ENCODE assay signal across 20 cellular contexts in genomic region chr7:87702326-87702725, GRCh38.
DNase-seq lines count a peak whose midpoint lies in the region; ATAC-seq, FAIRE-seq and TF ChIP-seq lines count a peak whose summit lies in the region.
"Had no signal": no experiment of that assay in that cellular context is flagged by ENCODE, and none has a peak within 500 bp of the region (broad histone marks: within the 10 kb centered on the region; RNA-seq: fewer than 3 reads in every experiment).

No MANE protein-coding gene starts in this region.

- TF ChIP-seq CTCF in brain microvascular endothelial cell (IDR thresholded peaks at IDR 0.05; ENCODE audit: low read depth, low read length, missing control alignments): no peak
- TF ChIP-seq CTCF in kidney (IDR thresholded peaks at IDR 0.05; ENCODE audit: borderline replicate concordance, extremely low read depth, insufficient read depth): no peak

- DNase-seq in ELR (ENCODE audit: low read depth): peak; percentile 41
- peak; percentile 79 for DNase-seq in NCI-H226
- peak; percentile 27 for DNase-seq in brain microvascular endothelial cell
- DNase-seq in kidney tubule cell (ENCODE audit: low spot score): peak; percentile 4
- no peak for DNase-seq in kidney
- no peak for DNase-seq in NCI-H146 treated with DMSO at 0.1 percent for 48 hours (lab: John Stamatoyannopoulos, UW; ENCODE audit: unreplicated experiment)
- DNase-seq: activated CD4-positive, alpha-beta T cell treated with anti-CD3 and anti-CD28 coated beads, Interleukin-2, amount 50 U/mL, for 1 hour; activated naive CD4-positive, alpha-beta T cell treated with anti-CD3 and anti-CD28 coated beads, Interleukin-2, amount 10 ng/mL, durations not matched to agents 7 days and 5 days; effector CD4-positive, alpha-beta T cell; hippocampal formation; mesendoderm; natural killer cell; NCI-H1694; stimulated activated CD4-positive, alpha-beta T cell treated with anti-CD3 and anti-CD28 coated beads, Interleukin-2, amount 100 ng/mL, for 24 hours; T-cell; upper lobe of left lung had no signal

- no peak overlapping the region for H3K9ac ChIP-seq in kidney (ENCODE audit: low read length in 2 of 2)
- H3K9ac ChIP-seq: parathyroid adenoma had no signal

- ATAC-seq in HG02885 (IDR thresholded peaks at IDR 0.05; ENCODE audit: poor library complexity, unreplicated experiment) (no peak), GM21786 (IDR thresholded peaks at IDR 0.05; ENCODE audit: unreplicated experiment) (no peak)
- ATAC-seq: natural killer cell, T-cell had no signal

- H3K4me1 ChIP-seq in kidney (ENCODE audit: control insufficient read depth in 1 of 2, insufficient read depth in 1 of 2, low read depth in 1 of 2, low read length in 2 of 2): no peaks in the 10 kb centered on the region
- H3K4me1 ChIP-seq: parathyroid adenoma, upper lobe of left lung had no signal

- intact Hi-C loops in kidney (cut with DNase I): no loop called here

- H3K4me3 ChIP-seq in brain microvascular endothelial cell (ENCODE audit: low read depth, low read length): no peak overlapping the region
- no peak overlapping the region for H3K4me3 ChIP-seq in kidney (ENCODE audit: low read length in 2 of 2)
- H3K4me3 ChIP-seq: cardiac muscle cell, upper lobe of left lung had no signal

- H3K27ac ChIP-seq in brain microvascular endothelial cell (no peak overlapping the region), kidney (ENCODE audit: low read depth in 2 of 2, low read length in 2 of 2) (no peak overlapping the region)
- H3K27ac ChIP-seq: cardiac muscle cell, parathyroid adenoma, upper lobe of left lung had no signal

- no peaks in the 10 kb centered on the region for H3K9me3 ChIP-seq in kidney (ENCODE audit: control insufficient read depth in 1 of 2, low read length in 2 of 2)
- H3K9me3 ChIP-seq: upper lobe of left lung had no signal

- no peaks in the 10 kb centered on the region for H3K36me3 ChIP-seq in brain microvascular endothelial cell (replicated peaks)
- H3K36me3 ChIP-seq in kidney (ENCODE audit: control insufficient read depth in 1 of 2, insufficient read depth in 2 of 2, low read length in 2 of 2): no peaks in the 10 kb centered on the region
- H3K36me3 ChIP-seq: cardiac muscle cell, upper lobe of left lung had no signal

- in situ Hi-C loops in brain microvascular endothelial cell (cut with HindIII; ENCODE audit: low pct_ligation_motif_present, low sequenced_read_pairs): no loop called here

- FAIRE-seq in kidney (lab: Jason Lieb, UNC): no peak

- no peaks in the 10 kb centered on the region for H3K27me3 ChIP-seq in brain microvascular endothelial cell (replicated peaks)
- H3K27me3 ChIP-seq: cardiac muscle cell, upper lobe of left lung had no signal

Comparison
In these comparisons a context has a peak if more than half of its experiments do, and no peak if none do; other contexts are left out.
1. DNase-seq: peak in ELR (single experiment), NCI-H226 (single experiment), brain microvascular endothelial cell (single experiment) and kidney tubule cell (single experiment); none in kidney (single experiment) and NCI-H146 treated with DMSO at 0.1 percent for 48 hours (single experiment).